Comparison of ENCODE assay signal across 8 cellular contexts in genomic region chr11:45885274-45885920, GRCh38. TPM values are rescaled to one million over a fixed set of nuclear protein-coding genes. Genes with fewer than 3 reads are reported as not detected.
DNase-seq lines count a peak whose midpoint lies in the region; ATAC-seq lines count a peak whose summit lies in the region.

Gene MAPK8IP1 (plus strand): TSS chr11:45885651. CDS start chr11:45885821, 170 bp downstream.

- peak; percentile 22 for DNase-seq in NCI-H460 (ENCODE audit: extremely low read depth, low read depth)
- peak; percentile 18 to 21 for DNase-seq in activated CD4-positive, alpha-beta T cell treated with anti-CD3 and anti-CD28 coated beads, Interleukin-2, amount 50 U/mL, for 24 hours (ENCODE audit: low read depth in 1 of 2, low spot score in 1 of 2)
- DNase-seq in effector CD4-positive, alpha-beta T cell, result peak; percentile 48
- DNase-seq in stimulated activated CD8-positive, alpha-beta memory T cell treated with anti-CD3 and anti-CD28 coated beads, Interleukin-4, amount 100 ng/mL, for 24 hours (ENCODE audit: low read depth), result peak; percentile 32
- DNase-seq in mesenteric fat pad (ENCODE audit: low spot score), result no peak

- H3K4me3 ChIP-seq in GM08714 (ENCODE audit: low read length) (peak within 1 kb of the TSS; percentile 35; the same call in 1 of the 2 replicates), mesodermal cell (ENCODE audit: extremely low read depth, insufficient read depth, low read length, poor library complexity, severe bottlenecking) (peak within 1 kb of the TSS; percentile 39)

- H3K4me1 ChIP-seq in mesodermal cell (ENCODE audit: control insufficient read depth, insufficient read depth, low read length, poor library complexity, severe bottlenecking), result no peaks in the 10 kb centered on the region

- H3K9me3 ChIP-seq in mesodermal cell (ENCODE audit: control insufficient read depth, low read length), result no peaks in the 10 kb centered on the region

- H3K27ac ChIP-seq in mesodermal cell (ENCODE audit: low read depth, low read length, severe bottlenecking), result no peak within 1 kb of the TSS

- H3K36me3 ChIP-seq in mesodermal cell (ENCODE audit: control insufficient read depth, insufficient read depth, low read length), result no peaks in the 10 kb centered on the region

- WGBS in mesodermal cell (ENCODE audit: insufficient coverage in 2 of 2), 2 experiments, result 2 to 4% methylated on average over 32 to 56 of the region's 73 CpGs

- peak; percentile 62 for ATAC-seq in HG02798 (IDR thresholded peaks at IDR 0.05; ENCODE audit: poor library complexity, unreplicated experiment)

RNA-seq across cellular contexts. Expression of gene MAPK8IP1, which starts in this region (rescaled TPM):
- 0.35 and 0.52 TPM in 2 replicates for total RNA-seq in NCI-H460 (2014; rRNA removed; shearing (Covaris generic))
- polyA plus RNA-seq in NCI-H460 (2014; cell fraction: nucleus; rRNA removed), result 0.31 and 1.0 TPM in 2 replicates
- polyA plus RNA-seq in mesodermal cell (2013, experiment 1 of 2), result 10.2 TPM
- polyA plus RNA-seq in mesodermal cell (2013, experiment 2 of 2), result 7.8 TPM
- 4.2 TPM for total RNA-seq in mesenteric fat pad
